Comparison of ENCODE assay signal across 11 cellular contexts in the genomic region with DNA sequence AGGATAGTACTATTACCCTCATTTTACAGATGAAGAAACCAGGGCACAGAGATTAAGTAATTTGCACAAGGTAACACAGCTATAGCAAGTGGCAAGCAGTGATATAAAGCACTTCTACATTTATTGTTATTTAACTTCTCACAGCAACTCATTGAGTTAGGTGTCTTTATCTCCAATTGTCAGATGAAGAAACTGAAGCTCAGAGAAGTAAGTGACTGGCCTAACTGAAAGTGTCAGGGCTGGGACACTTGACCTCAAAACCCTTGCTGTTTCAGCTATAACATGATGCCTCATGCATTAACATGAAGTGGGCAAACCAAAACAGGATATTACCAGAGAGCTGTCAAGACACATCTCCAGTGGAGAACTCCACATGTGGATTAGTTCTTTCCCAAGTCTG.
DNase-seq lines count a peak whose midpoint lies in the region; ATAC-seq and TF ChIP-seq lines count a peak whose summit lies in the region.
"Had no signal": no experiment of that assay in that cellular context is flagged by ENCODE, and none has a peak within 500 bp of the region (broad histone marks: within the 10 kb centered on the region; RNA-seq: fewer than 3 reads in every experiment).

No MANE protein-coding gene starts in this region.

- H3K4me1 ChIP-seq in OCI-LY1 (ENCODE audit: insufficient read depth, low read length, severe bottlenecking) (peaks cover 25% of the 10 kb centered on the region), heart left ventricle (peaks cover 0 to 18% (median 2%) of the 10 kb centered on the region in 12 donors)
- H3K4me1 ChIP-seq: vagina had no signal

- no peaks in the 10 kb centered on the region for H3K79me2 ChIP-seq in OCI-LY1 (ENCODE audit: insufficient read depth, low read length)

- TF ChIP-seq CTCF in OCI-LY1 (IDR thresholded peaks at IDR 0.05; ENCODE audit: low read length) (no peak), heart left ventricle (IDR thresholded peaks at IDR 0.05) (no peak)

- H3K27me3 Mint-ChIP-seq in activated naive CD8-positive, alpha-beta T cell treated with anti-CD3 and anti-CD28 coated beads, Interleukin-2, amount 10 ng/mL, durations not matched to agents 7 days and 5 days: no peaks in the 10 kb centered on the region
- no peaks in the 10 kb centered on the region for H3K27me3 Mint-ChIP-seq in activated naive CD8-positive, alpha-beta T cell treated with anti-CD3 and anti-CD28 coated beads, Interleukin-2, amount 50 U/mL, for 24 hours
- H3K27me3 Mint-ChIP-seq in stimulated activated naive CD8-positive, alpha-beta T cell treated with anti-CD3 and anti-CD28 coated beads, Interleukin-15, amount 100 ng/mL, for 72 hours: no peaks in the 10 kb centered on the region

- H3K27ac Mint-ChIP-seq in activated naive CD8-positive, alpha-beta T cell treated with anti-CD3 and anti-CD28 coated beads, Interleukin-2, amount 10 ng/mL, durations not matched to agents 7 days and 5 days: no peak overlapping the region
- no peak overlapping the region for H3K27ac Mint-ChIP-seq in activated naive CD8-positive, alpha-beta T cell treated with anti-CD3 and anti-CD28 coated beads, Interleukin-2, amount 50 U/mL, for 24 hours
- no peak overlapping the region for H3K27ac Mint-ChIP-seq in stimulated activated naive CD8-positive, alpha-beta T cell treated with anti-CD3 and anti-CD28 coated beads, Interleukin-15, amount 100 ng/mL, for 72 hours

- H3K4me2 ChIP-seq in OCI-LY1 (ENCODE audit: low read length): no peak overlapping the region

- DNase-seq in activated naive CD8-positive, alpha-beta T cell treated with anti-CD3 and anti-CD28 coated beads, Interleukin-2, amount 10 ng/mL, durations not matched to agents 7 days and 5 days: no peak
- no peak for DNase-seq in activated naive CD8-positive, alpha-beta T cell treated with anti-CD3 and anti-CD28 coated beads, Interleukin-2, amount 50 U/mL, for 24 hours
- DNase-seq in stimulated activated naive CD8-positive, alpha-beta T cell treated with anti-CD3 and anti-CD28 coated beads, Interleukin-15, amount 100 ng/mL, for 72 hours: no peak
- DNase-seq in NCI-H2081 (lab: John Stamatoyannopoulos, UW) (no peak), heart left ventricle (no peak), NCI-H1436 (lab: John Stamatoyannopoulos, UW) (no peak)
- DNase-seq: MG63 had no signal

- no peaks in the 10 kb centered on the region for H3K36me3 ChIP-seq in OCI-LY1 (ENCODE audit: insufficient read depth, low read length)
- no peaks in the 10 kb centered on the region for H3K36me3 ChIP-seq in heart left ventricle
- H3K36me3 ChIP-seq: esophagus muscularis mucosa, MG63, vagina had no signal

- H3K9ac ChIP-seq in OCI-LY1 (ENCODE audit: low read length): no peak overlapping the region

- intact Hi-C loops in heart left ventricle (cut with DNase I): loop anchor here in 1 of 10 donors (5.0 kb wide), 1 partner anchor 317 kb away; no protein-coding TSS in a partner anchor

- ATAC-seq in activated naive CD8-positive, alpha-beta T cell treated with anti-CD3 and anti-CD28 coated beads, Interleukin-2, amount 10 ng/mL, durations not matched to agents 7 days and 5 days (ENCODE audit: low read depth): peak; percentile 68
- no peak for ATAC-seq in activated naive CD8-positive, alpha-beta T cell treated with anti-CD3 and anti-CD28 coated beads, Interleukin-2, amount 50 U/mL, for 24 hours
- ATAC-seq in HG02885 (IDR thresholded peaks at IDR 0.05; ENCODE audit: poor library complexity, unreplicated experiment): peak; percentile 86
- no peak for ATAC-seq in stimulated activated naive CD8-positive, alpha-beta T cell treated with anti-CD3 and anti-CD28 coated beads, Interleukin-15, amount 100 ng/mL, for 72 hours
- ATAC-seq in heart left ventricle: no peak

- no peak overlapping the region for H3K4me3 Mint-ChIP-seq in activated naive CD8-positive, alpha-beta T cell treated with anti-CD3 and anti-CD28 coated beads, Interleukin-2, amount 10 ng/mL, durations not matched to agents 7 days and 5 days
- no peak overlapping the region for H3K4me3 Mint-ChIP-seq in activated naive CD8-positive, alpha-beta T cell treated with anti-CD3 and anti-CD28 coated beads, Interleukin-2, amount 50 U/mL, for 24 hours
- no peak overlapping the region for H3K4me3 Mint-ChIP-seq in stimulated activated naive CD8-positive, alpha-beta T cell treated with anti-CD3 and anti-CD28 coated beads, Interleukin-15, amount 100 ng/mL, for 72 hours

- POLR2A ChIA-PET in activated naive CD8-positive, alpha-beta T cell treated with anti-CD3 and anti-CD28 coated beads, Interleukin-2, amount 10 ng/mL, durations not matched to agents 7 days and 5 days (lab: Charles Lee): no interaction called here

- no peaks in the 10 kb centered on the region for H4K20me1 ChIP-seq in OCI-LY1 (ENCODE audit: insufficient read depth, low read length)

- H3K27ac ChIP-seq in OCI-LY1 (ENCODE audit: low read depth, low read length, poor library complexity, severe bottlenecking): peak overlapping the region; percentile 13
- no peak overlapping the region for H3K27ac ChIP-seq in heart left ventricle
- H3K27ac ChIP-seq: esophagus muscularis mucosa, vagina had no signal

- H3K4me1 Mint-ChIP-seq in activated naive CD8-positive, alpha-beta T cell treated with anti-CD3 and anti-CD28 coated beads, Interleukin-2, amount 10 ng/mL, durations not matched to agents 7 days and 5 days: peaks cover 16% of the 10 kb centered on the region
- no peaks in the 10 kb centered on the region for H3K4me1 Mint-ChIP-seq in activated naive CD8-positive, alpha-beta T cell treated with anti-CD3 and anti-CD28 coated beads, Interleukin-2, amount 50 U/mL, for 24 hours
- H3K4me1 Mint-ChIP-seq in stimulated activated naive CD8-positive, alpha-beta T cell treated with anti-CD3 and anti-CD28 coated beads, Interleukin-15, amount 100 ng/mL, for 72 hours: peaks cover 7% of the 10 kb centered on the region

- TF ChIP-seq POLR2A in heart left ventricle (IDR thresholded peaks at IDR 0.05): no peak

- no peaks in the 10 kb centered on the region for H3K9me3 Mint-ChIP-seq in activated naive CD8-positive, alpha-beta T cell treated with anti-CD3 and anti-CD28 coated beads, Interleukin-2, amount 10 ng/mL, durations not matched to agents 7 days and 5 days
- peaks cover 8% of the 10 kb centered on the region for H3K9me3 Mint-ChIP-seq in activated naive CD8-positive, alpha-beta T cell treated with anti-CD3 and anti-CD28 coated beads, Interleukin-2, amount 50 U/mL, for 24 hours
- H3K9me3 Mint-ChIP-seq in stimulated activated naive CD8-positive, alpha-beta T cell treated with anti-CD3 and anti-CD28 coated beads, Interleukin-15, amount 100 ng/mL, for 72 hours: peaks cover 0 to 7% of the 10 kb centered on the region in 2 donors

- H3K9me3 ChIP-seq in OCI-LY1 (ENCODE audit: low read length): no peaks in the 10 kb centered on the region; the same call in 1 of the 2 replicates
- H3K9me3 ChIP-seq in heart left ventricle: peaks cover 0 to 11% (median 0%) of the 10 kb centered on the region in 12 donors
- H3K9me3 ChIP-seq: esophagus muscularis mucosa, vagina had no signal

- no peaks in the 10 kb centered on the region for H3K27me3 ChIP-seq in OCI-LY1 (ENCODE audit: insufficient read depth, low read length)
- no peaks in the 10 kb centered on the region for H3K27me3 ChIP-seq in heart left ventricle
- H3K27me3 ChIP-seq: esophagus muscularis mucosa, MG63, vagina had no signal

- no peak overlapping the region for H3K4me3 ChIP-seq in OCI-LY1 (ENCODE audit: low read depth, low read length, poor library complexity, severe bottlenecking)
- H3K4me3 ChIP-seq in heart left ventricle: no peak overlapping the region
- H3K4me3 ChIP-seq: esophagus muscularis mucosa, MG63, vagina had no signal

- no peaks in the 10 kb centered on the region for H3K36me3 Mint-ChIP-seq in activated naive CD8-positive, alpha-beta T cell treated with anti-CD3 and anti-CD28 coated beads, Interleukin-2, amount 10 ng/mL, durations not matched to agents 7 days and 5 days
- peaks cover 2% of the 10 kb centered on the region for H3K36me3 Mint-ChIP-seq in activated naive CD8-positive, alpha-beta T cell treated with anti-CD3 and anti-CD28 coated beads, Interleukin-2, amount 50 U/mL, for 24 hours (ENCODE audit: low read depth)

- H2AFZ ChIP-seq in OCI-LY1 (ENCODE audit: low read length): no peak overlapping the region

- H3K9me2 ChIP-seq in OCI-LY1 (ENCODE audit: low read depth, low read length): no peaks in the 10 kb centered on the region

- H3F3A ChIP-seq in OCI-LY1 (ENCODE audit: insufficient read depth, low read length): no peaks in the 10 kb centered on the region; the same call in 1 of the 2 replicates

Comparison
In these comparisons a context has a peak if more than half of its experiments do, and no peak if none do; other contexts are left out.
1. ATAC-seq: peak in activated naive CD8-positive, alpha-beta T cell treated with anti-CD3 and anti-CD28 coated beads, Interleukin-2, amount 10 ng/mL, durations not matched to agents 7 days and 5 days (single experiment) and HG02885 (single experiment); none in activated naive CD8-positive, alpha-beta T cell treated with anti-CD3 and anti-CD28 coated beads, Interleukin-2, amount 50 U/mL, for 24 hours (single experiment), stimulated activated naive CD8-positive, alpha-beta T cell treated with anti-CD3 and anti-CD28 coated beads, Interleukin-15, amount 100 ng/mL, for 72 hours (single experiment) and heart left ventricle (0 of 4).